10 cellular contexts compared by ENCODE assay signal in the genomic region with DNA sequence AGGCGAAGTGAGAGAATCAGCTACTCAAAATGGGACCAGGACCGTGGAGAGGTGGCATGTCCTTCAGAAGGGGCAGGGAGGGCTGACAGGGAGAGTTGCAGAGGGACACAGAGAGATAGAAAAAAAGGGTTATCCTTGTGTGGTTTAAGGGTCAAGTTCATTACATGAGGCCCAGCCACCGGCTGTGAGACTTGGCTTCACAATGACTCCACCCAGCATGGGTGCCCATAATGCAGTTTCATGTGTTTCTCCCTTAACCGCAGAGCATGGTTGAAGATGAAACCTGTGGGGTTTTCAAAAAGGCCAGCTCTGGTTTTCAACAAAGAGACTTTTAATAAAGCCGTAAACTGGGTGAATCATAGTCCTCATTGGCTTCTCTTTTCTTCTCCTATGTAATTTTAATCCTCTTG.
DNase-seq lines count a peak whose midpoint lies in the region; ATAC-seq and TF ChIP-seq lines count a peak whose summit lies in the region.
"Had no signal": no experiment of that assay in that cellular context is flagged by ENCODE, and none has a peak within 500 bp of the region (broad histone marks: within the 10 kb centered on the region; RNA-seq: fewer than 3 reads in every experiment).

No MANE protein-coding gene starts in this region.

- H3K4me1 ChIP-seq in adrenal gland (replicated peaks in 1 of 2), result no peaks in the 10 kb centered on the region

- H3K9me3 ChIP-seq in adrenal gland (replicated peaks in 1 of 3), result no peaks in the 10 kb centered on the region

- peak; percentile 2 for DNase-seq in activated T-helper 1 cell treated with anti-CD3 and anti-CD28 coated beads, Interleukin-12 subunit alpha, Interleukin-12 subunit beta, Interleukin-2, Interleukin-4 antibody, amounts not matched to agents 30 ng/mL and 10 ng/mL and 1 ng/mL, durations not matched to agents 14 hours and 24 hours and 36 hours (ENCODE audit: low spot score)
- DNase-seq in HK-2 (ENCODE audit: unreplicated experiment) (no peak), NCI-H524 (lab: John Stamatoyannopoulos, UW) (no peak), NCI-H2227 treated with DMSO at 0.1 percent for 48 hours (lab: John Stamatoyannopoulos, UW) (no peak), adrenal gland (no peak)
- DNase-seq: IMR-90 had no signal

- intact Hi-C loops in activated T-helper 1 cell treated with anti-CD3 and anti-CD28 coated beads, Interleukin-12 subunit alpha, Interleukin-12 subunit beta, Interleukin-2, Interleukin-4 antibody, amounts not matched to agents 30 ng/mL and 10 ng/mL and 1 ng/mL, durations not matched to agents 14 hours and 24 hours and 36 hours (cut with micrococcal nuclease), result loop anchor here (2.0 to 10.0 kb wide), 3 partner anchors 165 to 499 kb away; a partner anchor contains a TSS
- intact Hi-C loops in adrenal gland (cut with DNase I), result no loop called here

- no peak overlapping the region for H3K4me3 ChIP-seq in adrenal gland

- peak; percentile 92 for ATAC-seq in GM18517 (IDR thresholded peaks at IDR 0.05; ENCODE audit: unreplicated experiment)
- ATAC-seq in GM19468 (IDR thresholded peaks at IDR 0.05; ENCODE audit: extremely low read depth, unreplicated experiment), result peak; percentile 85
- ATAC-seq in HG03103 (IDR thresholded peaks at IDR 0.05; ENCODE audit: low read depth, unreplicated experiment), result peak; percentile 51

- no peaks in the 10 kb centered on the region for H3K36me3 ChIP-seq in adrenal gland (replicated peaks in 1 of 2)

- H3K27ac Mint-ChIP-seq in activated T-helper 1 cell treated with anti-CD3 and anti-CD28 coated beads, Interleukin-12 subunit alpha, Interleukin-12 subunit beta, Interleukin-2, Interleukin-4 antibody, amounts not matched to agents 30 ng/mL and 10 ng/mL and 1 ng/mL, durations not matched to agents 14 hours and 24 hours and 36 hours, result no peak overlapping the region
- H3K27ac Mint-ChIP-seq: activated naive CD8-positive, alpha-beta T cell had no signal

- peaks cover 16% of the 10 kb centered on the region for H3K4me1 Mint-ChIP-seq in activated T-helper 1 cell treated with anti-CD3 and anti-CD28 coated beads, Interleukin-12 subunit alpha, Interleukin-12 subunit beta, Interleukin-2, Interleukin-4 antibody, amounts not matched to agents 30 ng/mL and 10 ng/mL and 1 ng/mL, durations not matched to agents 14 hours and 24 hours and 36 hours (ENCODE audit: low read depth)

- TF ChIP-seq CTCF in adrenal gland (IDR thresholded peaks at IDR 0.05), result no peak

- H3K4me3 Mint-ChIP-seq in activated T-helper 1 cell treated with anti-CD3 and anti-CD28 coated beads, Interleukin-12 subunit alpha, Interleukin-12 subunit beta, Interleukin-2, Interleukin-4 antibody, amounts not matched to agents 30 ng/mL and 10 ng/mL and 1 ng/mL, durations not matched to agents 14 hours and 24 hours and 36 hours, result no peak overlapping the region
- H3K4me3 Mint-ChIP-seq: activated naive CD8-positive, alpha-beta T cell had no signal

- no peaks in the 10 kb centered on the region for H3K27me3 ChIP-seq in adrenal gland

- 68 to 77% (median 70%) methylated on average over 5 of the region's 5 CpGs for WGBS in adrenal gland, 4 donors

- H3K27me3 Mint-ChIP-seq in activated T-helper 1 cell treated with anti-CD3 and anti-CD28 coated beads, Interleukin-12 subunit alpha, Interleukin-12 subunit beta, Interleukin-2, Interleukin-4 antibody, amounts not matched to agents 30 ng/mL and 10 ng/mL and 1 ng/mL, durations not matched to agents 14 hours and 24 hours and 36 hours (ENCODE audit: insufficient read depth), result peaks cover 8% of the 10 kb centered on the region
- H3K27me3 Mint-ChIP-seq: activated naive CD8-positive, alpha-beta T cell had no signal

- TF ChIP-seq POLR2A in adrenal gland (IDR thresholded peaks at IDR 0.05), result no peak

- peaks cover 6% of the 10 kb centered on the region for H3K36me3 Mint-ChIP-seq in activated T-helper 1 cell treated with anti-CD3 and anti-CD28 coated beads, Interleukin-12 subunit alpha, Interleukin-12 subunit beta, Interleukin-2, Interleukin-4 antibody, amounts not matched to agents 30 ng/mL and 10 ng/mL and 1 ng/mL, durations not matched to agents 14 hours and 24 hours and 36 hours (ENCODE audit: low read depth)
- H3K36me3 Mint-ChIP-seq: activated naive CD8-positive, alpha-beta T cell had no signal

- peaks cover 10% of the 10 kb centered on the region for H3K9me3 Mint-ChIP-seq in activated T-helper 1 cell treated with anti-CD3 and anti-CD28 coated beads, Interleukin-12 subunit alpha, Interleukin-12 subunit beta, Interleukin-2, Interleukin-4 antibody, amounts not matched to agents 30 ng/mL and 10 ng/mL and 1 ng/mL, durations not matched to agents 14 hours and 24 hours and 36 hours

- H3K27ac ChIP-seq in adrenal gland, result no peak overlapping the region
